ENCODE assay signal across 30 cellular contexts in genomic region chr2:59761966-59762365, GRCh38.
"Had no signal": no experiment of that assay in that cellular context is flagged by ENCODE, and none has a peak within 500 bp of the region (broad histone marks: within the 10 kb centered on the region; RNA-seq: fewer than 3 reads in every experiment).

No MANE protein-coding gene starts in this region.

- DNase-seq: activated B cell treated with CpG ODN at 0.5 μM for 24 hours; activated CD8-positive, alpha-beta T cell treated with anti-CD3 and anti-CD28 coated beads, Interleukin-2, amount 10 ng/mL, durations not matched to agents 7 days and 5 days; activated naive CD4-positive, alpha-beta T cell; activated T-cell treated with anti-CD3 and anti-CD28 coated beads for 4 hours; activated T-cell treated with anti-CD3 and anti-CD28 coated beads, Interleukin-2, amount 50 U/mL, for 72 hours; dermis blood vessel endothelial cell; effector CD4-positive, alpha-beta T cell; esophagus squamous epithelium; gastrocnemius medialis; head of caudate nucleus; hippocampal formation; immature natural killer cell; kidney; left colon; midbrain; naive thymus-derived CD4-positive, alpha-beta T cell; ovary; retina; sigmoid colon; stimulated activated CD4-positive, alpha-beta T cell treated with anti-CD3 and anti-CD28 coated beads, Interleukin-2, amount 100 ng/mL, for 24 hours; stimulated activated naive B cell treated with anti-CD40 and anti-IgM and Interleukin-4, amounts not matched to agents 10 μg/mL and 1 μg/mL and 100 μg/mL, for 72 hours; stomach; tibial artery had no signal

- H3K27me3 Mint-ChIP-seq: activated B cell treated with CpG ODN at 0.5 μM for 24 hours; central memory CD8-positive, alpha-beta T cell; memory B cell; naive thymus-derived CD4-positive, alpha-beta T cell; stimulated activated naive B cell treated with anti-CD40 and anti-IgM and Interleukin-4, amounts not matched to agents 10 μg/mL and 1 μg/mL and 100 μg/mL, for 72 hours had no signal

- H3K4me1 ChIP-seq: breast epithelium, esophagus squamous epithelium, gastrocnemius medialis, prostate gland, sigmoid colon, stomach, tibial artery had no signal

- H3K9me3 ChIP-seq: breast epithelium, esophagus squamous epithelium, gastrocnemius medialis, ovary, prostate gland, sigmoid colon, stomach, tibial artery had no signal

- H3K4me3 ChIP-seq: breast epithelium, esophagus squamous epithelium, gastrocnemius medialis, ovary, prostate gland, sigmoid colon, smooth muscle cell, stomach, tibial artery had no signal

- H3K36me3 Mint-ChIP-seq: activated naive CD4-positive, alpha-beta T cell treated with anti-CD3 and anti-CD28 coated beads, Interleukin-2, amount 50 U/mL, for 72 hours; immature natural killer cell; memory B cell; naive thymus-derived CD4-positive, alpha-beta T cell; stimulated activated naive B cell treated with anti-CD40 and anti-IgM and Interleukin-4, amounts not matched to agents 10 μg/mL and 1 μg/mL and 100 μg/mL, for 72 hours had no signal

- H3K27ac Mint-ChIP-seq: activated B cell treated with CpG ODN at 0.5 μM for 24 hours; activated CD8-positive, alpha-beta T cell treated with anti-CD3 and anti-CD28 coated beads, Interleukin-2, amount 10 ng/mL, durations not matched to agents 7 days and 5 days; activated naive CD4-positive, alpha-beta T cell treated with anti-CD3 and anti-CD28 coated beads, Interleukin-2, amount 50 U/mL, for 72 hours; activated T-cell treated with anti-CD3 and anti-CD28 coated beads, Interleukin-2, amount 50 U/mL, for 72 hours; immature natural killer cell; memory B cell; naive thymus-derived CD4-positive, alpha-beta T cell; stimulated activated naive B cell treated with anti-CD40 and anti-IgM and Interleukin-4, amounts not matched to agents 10 μg/mL and 1 μg/mL and 100 μg/mL, for 72 hours had no signal

- H3K4me3 Mint-ChIP-seq: activated B cell treated with CpG ODN at 0.5 μM for 24 hours; activated CD8-positive, alpha-beta T cell treated with anti-CD3 and anti-CD28 coated beads, Interleukin-2, amount 10 ng/mL, durations not matched to agents 7 days and 5 days; activated T-cell treated with anti-CD3 and anti-CD28 coated beads, Interleukin-2, amount 50 U/mL, for 72 hours; central memory CD8-positive, alpha-beta T cell; immature natural killer cell; memory B cell; naive thymus-derived CD4-positive, alpha-beta T cell; stimulated activated naive B cell treated with anti-CD40 and anti-IgM and Interleukin-4, amounts not matched to agents 10 μg/mL and 1 μg/mL and 100 μg/mL, for 72 hours had no signal

- H3K36me3 ChIP-seq: breast epithelium, esophagus squamous epithelium, gastrocnemius medialis, ovary, prostate gland, sigmoid colon, stomach, tibial artery had no signal

- H3K4me2 ChIP-seq: smooth muscle cell had no signal

- H3K27ac ChIP-seq: breast epithelium, epithelial cell of prostate, esophagus squamous epithelium, gastrocnemius medialis, ovary, prostate gland, sigmoid colon, stomach, tibial artery had no signal

- H3K4me1 Mint-ChIP-seq: activated B cell treated with CpG ODN at 0.5 μM for 24 hours; central memory CD8-positive, alpha-beta T cell; immature natural killer cell; memory B cell; naive thymus-derived CD4-positive, alpha-beta T cell; stimulated activated naive B cell treated with anti-CD40 and anti-IgM and Interleukin-4, amounts not matched to agents 10 μg/mL and 1 μg/mL and 100 μg/mL, for 72 hours had no signal

- H3K27me3 ChIP-seq: breast epithelium, esophagus squamous epithelium, gastrocnemius medialis, ovary, sigmoid colon, stomach, tibial artery had no signal

- H3K9me3 Mint-ChIP-seq: activated B cell treated with CpG ODN at 0.5 μM for 24 hours; activated naive CD4-positive, alpha-beta T cell treated with anti-CD3 and anti-CD28 coated beads, Interleukin-2, amount 50 U/mL, for 72 hours; activated T-cell treated with anti-CD3 and anti-CD28 coated beads, Interleukin-2, amount 50 U/mL, for 72 hours; central memory CD8-positive, alpha-beta T cell; memory B cell; naive thymus-derived CD4-positive, alpha-beta T cell; stimulated activated naive B cell treated with anti-CD40 and anti-IgM and Interleukin-4, amounts not matched to agents 10 μg/mL and 1 μg/mL and 100 μg/mL, for 72 hours had no signal

- ATAC-seq: activated CD8-positive, alpha-beta T cell treated with anti-CD3 and anti-CD28 coated beads, Interleukin-2, amount 10 ng/mL, durations not matched to agents 7 days and 5 days; activated naive CD4-positive, alpha-beta T cell treated with anti-CD3 and anti-CD28 coated beads, Interleukin-2, amount 50 U/mL, for 72 hours; activated T-cell treated with anti-CD3 and anti-CD28 coated beads, Interleukin-2, amount 50 U/mL, for 72 hours; gastrocnemius medialis; left colon; naive thymus-derived CD4-positive, alpha-beta T cell; stimulated activated naive B cell treated with anti-CD40 and anti-IgM and Interleukin-4, amounts not matched to agents 10 μg/mL and 1 μg/mL and 100 μg/mL, for 72 hours had no signal
